ENCODE assay signal across 18 cellular contexts in the genomic region with DNA sequence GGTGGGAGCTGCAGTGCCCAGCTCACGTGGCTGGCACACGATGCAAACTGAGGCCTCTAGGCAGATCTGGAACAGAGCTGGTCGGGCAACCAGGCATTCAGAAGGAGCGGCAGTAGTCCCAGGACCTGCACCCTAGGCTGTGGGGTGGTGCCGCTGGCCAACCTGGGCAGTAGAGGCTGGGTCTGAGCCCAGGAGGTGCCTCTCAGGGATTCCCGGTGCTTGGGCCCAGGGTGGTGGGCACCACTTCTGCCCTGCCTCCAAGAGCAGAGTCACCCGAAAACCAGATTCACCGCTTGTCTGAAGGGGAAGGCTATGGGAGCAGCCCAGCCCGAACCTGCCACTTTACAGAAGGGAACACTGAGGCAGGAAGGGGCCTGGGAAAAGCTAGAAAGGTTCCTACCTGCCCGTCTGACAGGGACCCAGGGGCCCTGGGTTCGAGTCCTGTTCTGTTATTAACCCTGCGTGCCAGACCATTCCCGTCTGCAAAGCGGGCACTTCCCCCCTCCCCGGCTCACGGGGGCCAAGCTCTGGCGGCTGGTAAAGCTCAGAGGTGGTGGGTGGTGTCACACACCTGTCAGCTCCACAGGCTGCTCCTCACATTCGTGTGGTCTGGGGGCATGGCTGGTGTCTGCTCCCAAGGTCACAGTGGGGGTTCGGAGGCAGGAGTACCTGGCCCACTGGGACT. TPM values are rescaled to one million over a fixed set of nuclear protein-coding genes. Genes with fewer than 3 reads are reported as not detected.
DNase-seq lines count a peak whose midpoint lies in the region; ATAC-seq, FAIRE-seq and TF ChIP-seq lines count a peak whose summit lies in the region.
"Had no signal": no experiment of that assay in that cellular context is flagged by ENCODE, and none has a peak within 500 bp of the region (broad histone marks: within the 10 kb centered on the region; RNA-seq: fewer than 3 reads in every experiment).

No MANE protein-coding gene starts in this region.

- DNase-seq in RWPE1 (ENCODE audit: low spot score) = no peak
- no peak for DNase-seq in K562 (ENCODE audit: extremely low read depth in 1 of 4, low spot score in 3 of 4)
- peak; percentile 61 for DNase-seq in sigmoid colon
- no peak for DNase-seq in tibial nerve (ENCODE audit: low spot score in 2 of 2)
- no peak for DNase-seq in naive thymus-derived CD4-positive, alpha-beta T cell
- no peak for DNase-seq in NCI-H2171 (lab: John Stamatoyannopoulos, UW)
- DNase-seq: C1 segment of cervical spinal cord; Calu3; CD4-positive, alpha-beta memory T cell; COR-L47; DMS53; DMS79 treated with DMSO at 0.1 percent for 48 hours; GF-D8; H9 had no signal

- peak overlapping the region; percentile 37 for H3K27ac ChIP-seq in RWPE1
- H3K27ac ChIP-seq in K562 (ENCODE audit: extremely low read depth, low read depth, low read length) = no peak overlapping the region
- H3K27ac ChIP-seq in sigmoid colon = no peak overlapping the region
- no peak overlapping the region for H3K27ac ChIP-seq in tibial nerve
- H3K27ac ChIP-seq in naive thymus-derived CD4-positive, alpha-beta T cell (ENCODE audit: low read depth, low read length) = no peak overlapping the region

- in situ Hi-C loops in K562 (cut with MboI) = loop anchor here (5.0 kb wide), 1 partner anchor 45 kb away; no protein-coding TSS in a partner anchor

- no peak for FAIRE-seq in K562 (lab: Jason Lieb, UNC)
- FAIRE-seq: GM12891, GM18507 had no signal

- H3K4me1 Mint-ChIP-seq in naive thymus-derived CD4-positive, alpha-beta T cell = peaks cover 0 to 4% (median 0%) of the 10 kb centered on the region in 7 donors

- CTCF ChIA-PET in RWPE1 (lab: Yijun Ruan, JAX) (interaction anchor here (0.6 to 2.1 kb wide), 3 partner anchors 44 to 108 kb away, joined by 3 to 6 read pairs (median 3); no protein-coding TSS in a partner anchor), K562 (lab: Yijun Ruan, JAX; ENCODE audit: low intra/inter-chr PET ratio) (no interaction called here)
- CTCF ChIA-PET in naive thymus-derived CD4-positive, alpha-beta T cell (lab: Charles Lee) = interaction anchor here (0.8 to 3.5 kb wide), 3 partner anchors 24 to 43 kb away, joined by 3 to 21 read pairs (median 6); no protein-coding TSS in a partner anchor

- POLR2A ChIA-PET in RWPE1 (lab: Yijun Ruan, JAX; ENCODE audit: low non-redundant PET) = no interaction called here
- POLR2A ChIA-PET in K562 (lab: Yijun Ruan, JAX) = interaction anchor here (1.1 to 2.0 kb wide), 4 partner anchors 9 to 71 kb away, joined by 3 to 7 read pairs (median 4); no protein-coding TSS in a partner anchor
- POLR2A ChIA-PET in naive thymus-derived CD4-positive, alpha-beta T cell (lab: Charles Lee) = interaction anchor here (0.6 kb wide), 1 partner anchor 28 kb away, joined by 3 read pairs; no protein-coding TSS in a partner anchor

- H3K27me3 Mint-ChIP-seq in naive thymus-derived CD4-positive, alpha-beta T cell = peaks cover 0 to 13% (median 0%) of the 10 kb centered on the region in 5 donors
- H3K27me3 Mint-ChIP-seq: CD4-positive, alpha-beta memory T cell had no signal

- TF ChIP-seq EP300 in K562 (IDR thresholded peaks at IDR 0.05; ENCODE audit: low read length) (no peak), sigmoid colon (IDR thresholded peaks at IDR 0.05) (no peak), tibial nerve (IDR thresholded peaks at IDR 0.05) (no peak)

- H3K4me1 ChIP-seq in K562 (replicated peaks in 1 of 2; ENCODE audit: control insufficient read depth in 2 of 2, insufficient read depth in 2 of 2, low read length in 2 of 2) = peaks cover 4 to 52% of the 10 kb centered on the region in 2 experiments; a peak in 4 of 5 replicates
- peaks cover 0 to 30% (median 29%) of the 10 kb centered on the region in 4 donors for H3K4me1 ChIP-seq in sigmoid colon
- peaks cover 0 to 31% (median 15%) of the 10 kb centered on the region in 4 donors for H3K4me1 ChIP-seq in tibial nerve
- peaks cover 0 to 3% of the 10 kb centered on the region in 2 donors for H3K4me1 ChIP-seq in naive thymus-derived CD4-positive, alpha-beta T cell (ENCODE audit: control insufficient read depth in 2 of 2, insufficient read depth in 2 of 2, low read length in 2 of 2)

- TF ChIP-seq CTCF in RWPE1 (conservative IDR thresholded peaks at IDR 0.05; ENCODE audit: low read depth) = no peak
- no peak for TF ChIP-seq CTCF in K562 (IDR thresholded peaks at IDR 0.05 in 2 of 3, conservative IDR thresholded peaks at IDR 0.05 in 1 of 3; ENCODE audit: insufficient read depth in 2 of 3, low read depth in 1 of 3, low read length in 3 of 3)
- no peak for TF ChIP-seq CTCF in sigmoid colon (IDR thresholded peaks at IDR 0.05)
- no peak for TF ChIP-seq CTCF in tibial nerve (IDR thresholded peaks at IDR 0.05)

- 75% methylated on average over 18 of the region's 19 CpGs for WGBS in K562 (ENCODE audit: insufficient coverage, low coverage, missing lambda C conversion rate)
- 59 to 84% methylated on average over 19 of the region's 19 CpGs for WGBS in sigmoid colon, 2 donors
- WGBS in tibial nerve, 2 donors = 70 to 77% methylated on average over 12 to 17 of the region's 19 CpGs

- no peak overlapping the region for H3K4me2 ChIP-seq in K562 (ENCODE audit: insufficient read depth, low read length)
- H3K4me2 ChIP-seq: GM23338 had no signal

- H3K9ac ChIP-seq in K562 (ENCODE audit: insufficient read depth in 1 of 2, low read depth in 2 of 2, low read length in 2 of 2) = no peak overlapping the region; a peak in 1 of 4 replicates

- H3K79me2 ChIP-seq in K562 (ENCODE audit: control insufficient read depth, insufficient read depth, low read length) = no peaks in the 10 kb centered on the region; the same call in 2 of the 3 replicates

- H3K27ac Mint-ChIP-seq in naive thymus-derived CD4-positive, alpha-beta T cell = no peak overlapping the region
- H3K27ac Mint-ChIP-seq: GM23338, H9 had no signal

- no peak overlapping the region for H2AFZ ChIP-seq in K562 (ENCODE audit: low read depth, low read length)
- H2AFZ ChIP-seq: GM23338 had no signal

- no peaks in the 10 kb centered on the region for H3K36me3 Mint-ChIP-seq in naive thymus-derived CD4-positive, alpha-beta T cell

- no TSS peak for BruUV-seq in K562 (replicated peaks; lab: Mats Ljungman, UMichigan)

- no peak for TF ChIP-seq RAD21 in K562 (CRISPR knock-in tag; conservative IDR thresholded peaks at IDR 0.05 in 1 of 2, IDR thresholded peaks at IDR 0.05 in 1 of 2)

- H3K36me3 ChIP-seq in K562 (ENCODE audit: control insufficient read depth, insufficient read depth, low read length) = peaks cover 21% of the 10 kb centered on the region; the same call in 1 of the 3 replicates
- H3K36me3 ChIP-seq in sigmoid colon = peaks cover 0 to 52% (median 24%) of the 10 kb centered on the region in 4 donors
- H3K36me3 ChIP-seq in tibial nerve = peaks cover 0 to 54% (median 0%) of the 10 kb centered on the region in 3 donors
- H3K36me3 ChIP-seq in naive thymus-derived CD4-positive, alpha-beta T cell (ENCODE audit: control insufficient read depth in 2 of 3, insufficient read depth in 3 of 3, low read length in 3 of 3) = no peaks in the 10 kb centered on the region

- H3K27me3 ChIP-seq in K562 (ENCODE audit: control insufficient read depth in 2 of 2, insufficient read depth in 2 of 2, low read length in 2 of 2) (no peaks in the 10 kb centered on the region), sigmoid colon (no peaks in the 10 kb centered on the region), tibial nerve (no peaks in the 10 kb centered on the region)
- no peaks in the 10 kb centered on the region for H3K27me3 ChIP-seq in naive thymus-derived CD4-positive, alpha-beta T cell (ENCODE audit: control insufficient read depth in 2 of 2, insufficient read depth in 2 of 2, low read length in 2 of 2)

- intact Hi-C loops in K562 (cut with micrococcal nuclease) (no loop called here), sigmoid colon (cut with DNase I) (loop anchor here (5.0 kb wide), 1 partner anchor 130 kb away; no protein-coding TSS in a partner anchor)
- intact Hi-C loops in naive thymus-derived CD4-positive, alpha-beta T cell (cut with micrococcal nuclease) = no loop called here

- no peak for ATAC-seq in K562
- ATAC-seq in naive thymus-derived CD4-positive, alpha-beta T cell = no peak
- ATAC-seq: GM23338, HCT116 had no signal

- H3K4me3 ChIP-seq in K562 (no peak overlapping the region), sigmoid colon (no peak overlapping the region), tibial nerve (no peak overlapping the region)
- no peak overlapping the region for H3K4me3 ChIP-seq in naive thymus-derived CD4-positive, alpha-beta T cell (ENCODE audit: low read length)
- H3K4me3 ChIP-seq: GM23338 had no signal

- no peaks in the 10 kb centered on the region for H3K9me1 ChIP-seq in K562 (ENCODE audit: control insufficient read depth, insufficient read depth, low read length)

- H4K20me1 ChIP-seq in K562 (replicated peaks; ENCODE audit: control insufficient read depth, insufficient read depth, low read length) = 0 out of 2 replicates have a peak, but pooled peaks cover 8% of the 10 kb centered on the region

- no peaks in the 10 kb centered on the region for H3K9me3 Mint-ChIP-seq in naive thymus-derived CD4-positive, alpha-beta T cell
- H3K9me3 Mint-ChIP-seq: CD4-positive, alpha-beta memory T cell; GM23338; H9 had no signal

- TF ChIP-seq POLR2A in K562 (conservative IDR thresholded peaks at IDR 0.05) = no peak
- TF ChIP-seq POLR2A in sigmoid colon (IDR thresholded peaks at IDR 0.05) = no peak
- TF ChIP-seq POLR2A in tibial nerve (IDR thresholded peaks at IDR 0.05) = no peak

- no peak overlapping the region for H3K4me3 Mint-ChIP-seq in naive thymus-derived CD4-positive, alpha-beta T cell
- H3K4me3 Mint-ChIP-seq: CD4-positive, alpha-beta memory T cell; GM23338; H9 had no signal

- H3K9me3 ChIP-seq in K562 (replicated peaks; ENCODE audit: control insufficient read depth, insufficient read depth, low read depth, low read length) (no peaks in the 10 kb centered on the region), sigmoid colon (no peaks in the 10 kb centered on the region), tibial nerve (no peaks in the 10 kb centered on the region)
- no peaks in the 10 kb centered on the region for H3K9me3 ChIP-seq in naive thymus-derived CD4-positive, alpha-beta T cell (ENCODE audit: control insufficient read depth in 2 of 3, low read length in 3 of 3)

RNA-seq across cellular contexts. Expression of a gene that starts 16.9 kb away (rescaled TPM):
- total RNA-seq in K562 (2011; cell fraction: chromatin; rRNA removed; ENCODE audit: low replicate concordance) = 2.1 and 6.1 TPM in 2 replicates
- 3.8 and 4.2 TPM in 2 replicates for total RNA-seq in K562 (2011; cell fraction: nucleolus; rRNA removed)
- 2.9 and 3.6 TPM in 2 replicates for total RNA-seq in K562 (2011; cell fraction: nucleoplasm; rRNA removed)
- total RNA-seq in K562 (2014; rRNA removed) (0.91 and 1.4 TPM in 2 replicates), K562 (2014; rRNA removed; fragmentation: Illumina TruSeq; extraction: Trizol) (0.10 and 0.11 TPM in 2 replicates), K562 (2015; rRNA removed; fragmentation: Illumina TruSeq; extraction: Trizol) (0.33 and 0.68 TPM in 2 replicates), K562 (2021) (7.6 and 9.0 TPM in 2 replicates), sigmoid colon (10 to 100 TPM in 1 of 4 donors, 1 to 10 TPM in 3; 5.4 to 11.9 (median 5.7) TPM), tibial nerve (10 to 100 TPM in 3 of 4 donors, 1 to 10 TPM in 1; 9.0 to 11.1 (median 10.8) TPM)
- polyA plus RNA-seq in K562 (2011; rRNA removed) (0.57 and 1.0 TPM in 2 replicates), K562 (2014; fragmentation: Illumina TruSeq; extraction: Trizol) (2.2 and 5.8 TPM in 2 replicates), K562 (2014; fragmentation: Nextera tagmentation; extraction: Ambion mirVana) (under 1 TPM; 0.10 to 0.25 TPM), K562 (2014; rRNA removed) (2.3 and 2.9 TPM in 2 replicates), sigmoid colon (1 to 10 TPM in 2 of 3 donors, under 1 TPM in 1; 0.69 to 4.0 (median 1.8) TPM)
- polyA plus RNA-seq in K562 (2011; cell fraction: cytosol; rRNA removed) = 1.0 and 2.2 TPM in 2 replicates
- polyA plus RNA-seq in K562 (2011; cell fraction: nucleus; rRNA removed) = 2.8 and 4.9 TPM in 2 replicates
- 6.8 and 7.9 TPM in 2 replicates for polyA plus RNA-seq in K562 (2012)
- 0.27 and 0.32 TPM in 2 replicates for polyA minus RNA-seq in K562 (2011; rRNA and poly(A)+ RNA removed)
- polyA minus RNA-seq in K562 (2011; cell fraction: cytosol; rRNA and poly(A)+ RNA removed) = 3.3 and 4.6 TPM in 2 replicates
- 1.00 and 1.1 TPM in 2 replicates for polyA minus RNA-seq in K562 (2011; cell fraction: nucleus; rRNA and poly(A)+ RNA removed)
- total RNA-seq in naive thymus-derived CD4-positive, alpha-beta T cell = under 1 TPM in 1 of 5 experiments, not detected in 4; 0.53 TPM
- polyA plus RNA-seq in naive thymus-derived CD4-positive, alpha-beta T cell = not detected
- polyA plus RNA-seq: CD4-positive, alpha-beta memory T cell had no signal

RNA-seq across cellular contexts. Expression of a gene that starts 18.4 kb away (rescaled TPM):
- total RNA-seq in K562 (2011; cell fraction: chromatin; rRNA removed; ENCODE audit: low replicate concordance) = 70.0 and 135 TPM in 2 replicates
- 74.5 and 92.1 TPM in 2 replicates for total RNA-seq in K562 (2011; cell fraction: nucleolus; rRNA removed)
- total RNA-seq in K562 (2011; cell fraction: nucleoplasm; rRNA removed) = 76.8 and 107 TPM in 2 replicates
- total RNA-seq in K562 (2014; rRNA removed) (173 and 213 TPM in 2 replicates), K562 (2014; rRNA removed; fragmentation: Illumina TruSeq; extraction: Trizol) (32.6 and 38.7 TPM in 2 replicates), K562 (2015; rRNA removed; fragmentation: Illumina TruSeq; extraction: Trizol) (48.4 and 56.1 TPM in 2 replicates), K562 (2021) (123 and 150 TPM in 2 replicates), sigmoid colon (10 to 100 TPM; 36.7 to 52.7 (median 43.6) TPM), tibial nerve (10 to 100 TPM; 45.1 to 95.1 (median 60.7) TPM)
- polyA plus RNA-seq in K562 (2011; rRNA removed) (79.3 and 88.9 TPM in 2 replicates), K562 (2014; fragmentation: Illumina TruSeq; extraction: Trizol) (49.0 and 66.3 TPM in 2 replicates), K562 (2014; fragmentation: Nextera tagmentation; extraction: Ambion mirVana) (10 to 100 TPM; 41.5 to 81.1 TPM), K562 (2014; rRNA removed) (243 and 273 TPM in 2 replicates), sigmoid colon (10 to 100 TPM; 36.0 to 57.0 (median 49.0) TPM)
- 175 and 283 TPM in 2 replicates for polyA plus RNA-seq in K562 (2011; cell fraction: cytosol; rRNA removed)
- polyA plus RNA-seq in K562 (2011; cell fraction: nucleus; rRNA removed) = 85.0 and 101 TPM in 2 replicates
- 96.6 and 100 TPM in 2 replicates for polyA plus RNA-seq in K562 (2012)
- 10.6 and 11.8 TPM in 2 replicates for polyA minus RNA-seq in K562 (2011; rRNA and poly(A)+ RNA removed)
- polyA minus RNA-seq in K562 (2011; cell fraction: cytosol; rRNA and poly(A)+ RNA removed) = 19.8 and 22.7 TPM in 2 replicates
- polyA minus RNA-seq in K562 (2011; cell fraction: nucleus; rRNA and poly(A)+ RNA removed) = 10.8 and 13.7 TPM in 2 replicates
- total RNA-seq in naive thymus-derived CD4-positive, alpha-beta T cell = 10 to 100 TPM; 34.1 to 46.2 (median 45.0) TPM
- 10 to 100 TPM; 34.6 to 45.8 TPM for polyA plus RNA-seq in naive thymus-derived CD4-positive, alpha-beta T cell

RNA-seq across cellular contexts. Expression of a gene that starts 38.9 kb away (rescaled TPM):
- total RNA-seq in K562 (2011; cell fraction: chromatin; rRNA removed; ENCODE audit: low replicate concordance) = 1.2 and 9.8 TPM in 2 replicates
- 10.1 and 15.2 TPM in 2 replicates for total RNA-seq in K562 (2011; cell fraction: nucleolus; rRNA removed)
- 3.7 and 5.7 TPM in 2 replicates for total RNA-seq in K562 (2011; cell fraction: nucleoplasm; rRNA removed)
- total RNA-seq in K562 (2014; rRNA removed) (1.7 and 2.2 TPM in 2 replicates), K562 (2014; rRNA removed; fragmentation: Illumina TruSeq; extraction: Trizol) (0.06 and 0.07 TPM in 2 replicates), K562 (2015; rRNA removed; fragmentation: Illumina TruSeq; extraction: Trizol) (0.51 and 1.1 TPM in 2 replicates), K562 (2021) (2.4 and 2.5 TPM in 2 replicates), sigmoid colon (10 to 100 TPM in 1 of 4 donors, 1 to 10 TPM in 3; 7.1 to 10.2 (median 8.3) TPM), tibial nerve (10 to 100 TPM; 31.0 to 58.1 (median 32.9) TPM)
- polyA plus RNA-seq in K562 (2011; rRNA removed) (0.31 and 1.2 TPM in 2 replicates), K562 (2014; fragmentation: Illumina TruSeq; extraction: Trizol) (0.16 and 0.42 TPM in 2 replicates), K562 (2014; fragmentation: Nextera tagmentation; extraction: Ambion mirVana) (under 1 TPM in 1 of 2 experiments, not detected in 1; 0.01 TPM), K562 (2014; rRNA removed) (0.78 and 0.90 TPM in 2 replicates), sigmoid colon (1 to 10 TPM in 2 of 3 donors, under 1 TPM in 1; 0.46 to 4.2 (median 2.4) TPM)
- 0.78 and 3.2 TPM in 2 replicates for polyA plus RNA-seq in K562 (2011; cell fraction: cytosol; rRNA removed)
- 1.2 and 2.6 TPM in 2 replicates for polyA plus RNA-seq in K562 (2011; cell fraction: nucleus; rRNA removed)
- 2.9 and 6.1 TPM in 2 replicates for polyA plus RNA-seq in K562 (2012)
- 0.56 and 0.63 TPM in 2 replicates for polyA minus RNA-seq in K562 (2011; rRNA and poly(A)+ RNA removed)
- polyA minus RNA-seq in K562 (2011; cell fraction: cytosol; rRNA and poly(A)+ RNA removed) = 1.1 and 2.8 TPM in 2 replicates
- 3.4 and 6.3 TPM in 2 replicates for polyA minus RNA-seq in K562 (2011; cell fraction: nucleus; rRNA and poly(A)+ RNA removed)
- total RNA-seq in naive thymus-derived CD4-positive, alpha-beta T cell = 1 to 10 TPM in 1 of 5 experiments, under 1 TPM in 3, not detected in 1; 0.24 to 1.3 (median 0.45) TPM
- polyA plus RNA-seq in naive thymus-derived CD4-positive, alpha-beta T cell = under 1 TPM; 0.13 to 0.18 TPM

RNA-seq across cellular contexts. Expression of a gene that starts 59.9 kb away (rescaled TPM):
- total RNA-seq in K562 (2011; cell fraction: chromatin; rRNA removed; ENCODE audit: low replicate concordance) = 12.1 and 23.1 TPM in 2 replicates
- total RNA-seq in K562 (2011; cell fraction: nucleolus; rRNA removed) = 12.4 and 13.3 TPM in 2 replicates
- total RNA-seq in K562 (2011; cell fraction: nucleoplasm; rRNA removed) = 11.0 and 16.1 TPM in 2 replicates
- total RNA-seq in K562 (2014; rRNA removed) = 27.7 and 28.8 TPM in 2 replicates
- total RNA-seq in K562 (2014; rRNA removed; fragmentation: Illumina TruSeq; extraction: Trizol) = 5.6 and 7.7 TPM in 2 replicates
- total RNA-seq in K562 (2015; rRNA removed; fragmentation: Illumina TruSeq; extraction: Trizol) = 16.2 and 16.9 TPM in 2 replicates
- total RNA-seq in K562 (2021) = 31.2 and 32.8 TPM in 2 replicates
- 8.5 and 15.3 TPM in 2 replicates for polyA plus RNA-seq in K562 (2011; rRNA removed)
- 8.1 and 15.3 TPM in 2 replicates for polyA plus RNA-seq in K562 (2011; cell fraction: cytosol; rRNA removed)
- polyA plus RNA-seq in K562 (2011; cell fraction: nucleus; rRNA removed) = 12.2 and 17.2 TPM in 2 replicates
- polyA plus RNA-seq in K562 (2012) = 15.9 and 19.7 TPM in 2 replicates
- polyA plus RNA-seq in K562 (2014; fragmentation: Illumina TruSeq; extraction: Trizol) = 10.6 and 13.6 TPM in 2 replicates
- under 1 TPM; 0.10 to 0.11 TPM for polyA plus RNA-seq in K562 (2014; fragmentation: Nextera tagmentation; extraction: Ambion mirVana)
- polyA plus RNA-seq in K562 (2014; rRNA removed) = 19.8 and 22.6 TPM in 2 replicates
- 14.2 and 15.3 TPM in 2 replicates for polyA minus RNA-seq in K562 (2011; rRNA and poly(A)+ RNA removed)
- 15.2 and 18.3 TPM in 2 replicates for polyA minus RNA-seq in K562 (2011; cell fraction: cytosol; rRNA and poly(A)+ RNA removed)
- polyA minus RNA-seq in K562 (2011; cell fraction: nucleus; rRNA and poly(A)+ RNA removed) = 5.0 and 8.7 TPM in 2 replicates
- 1 to 10 TPM; 3.2 to 3.9 (median 3.6) TPM for total RNA-seq in sigmoid colon
- 10 to 100 TPM in 1 of 3 donors, 1 to 10 TPM in 2; 2.3 to 11.7 (median 4.8) TPM for polyA plus RNA-seq in sigmoid colon
- total RNA-seq in tibial nerve = 10 to 100 TPM in 2 of 4 donors, 1 to 10 TPM in 2; 6.9 to 16.8 (median 11.7) TPM
- 10 to 100 TPM; 14.9 to 35.8 (median 25.3) TPM for total RNA-seq in naive thymus-derived CD4-positive, alpha-beta T cell
- 1 to 10 TPM; 1.3 to 2.1 TPM for polyA plus RNA-seq in naive thymus-derived CD4-positive, alpha-beta T cell
